ENCODE assay signal across 2 cellular contexts in the genomic region with DNA sequence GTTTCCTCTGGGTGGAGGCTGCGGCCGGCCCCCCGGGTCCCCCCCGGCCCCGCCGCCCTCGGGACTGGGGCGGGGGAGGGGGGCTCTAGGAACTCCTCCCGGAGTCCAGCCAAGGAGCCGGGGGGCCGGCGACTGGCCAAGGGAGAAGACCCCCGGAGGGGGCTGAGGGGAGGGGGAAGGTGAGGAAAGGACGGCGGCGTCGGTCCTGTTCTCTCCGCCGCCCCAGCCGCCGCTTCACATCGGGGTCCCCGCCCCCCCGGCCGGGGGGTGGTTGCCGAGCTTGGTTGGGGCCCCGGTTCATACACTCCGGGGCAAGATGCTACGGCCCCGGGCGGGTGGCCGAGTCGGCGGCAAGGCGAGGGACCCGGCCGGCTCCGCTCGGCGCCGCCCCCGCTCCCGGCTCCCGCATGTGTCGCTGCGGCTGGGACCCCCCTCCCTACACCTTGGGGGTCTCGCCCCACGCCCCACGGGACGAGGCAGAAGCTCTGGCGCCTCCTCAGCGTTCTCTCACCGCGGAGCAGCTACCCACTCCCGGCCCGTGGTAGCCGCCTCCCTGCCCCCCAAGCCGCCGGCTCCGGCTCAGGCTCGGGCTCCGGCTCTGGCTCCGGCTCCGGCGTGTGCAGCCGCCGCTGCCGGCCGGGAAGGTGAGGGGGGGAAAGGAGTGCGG.
TF ChIP-seq lines count a peak whose summit lies in the region.

No MANE protein-coding gene starts in this region.

TF ChIP-seq in HEK293, 187 proteins besides CTCF, POLR2A, EP300 and RAD21:
- TF ChIP-seq PATZ1 (tag by site-specific recombination; IDR thresholded peaks at IDR 0.05) (peak; percentile 38; the same call in 1 of the 2 replicates), ZSCAN30 (tag by site-specific recombination; IDR thresholded peaks at IDR 0.05) (0 out of 2 replicates have a peak, but pooled peaks have one; percentile 57), ZNF239 (tag by site-specific recombination; IDR thresholded peaks at IDR 0.05) (no peak), GLIS2 (tag by site-specific recombination; IDR thresholded peaks at IDR 0.05) (peak; percentile 77), GLIS1 (tag by site-specific recombination; IDR thresholded peaks at IDR 0.05) (0 out of 2 replicates have a peak, but pooled peaks have one; percentile 8), MYNN (tag by site-specific recombination; IDR thresholded peaks at IDR 0.05; ENCODE audit: borderline replicate concordance) (no peak), ZNF600 (tag by site-specific recombination; IDR thresholded peaks at IDR 0.05) (peak; percentile 63; the same call in 1 of the 2 replicates), ZNF335 (tag by site-specific recombination; conservative IDR thresholded peaks at IDR 0.05) (0 out of 2 replicates have a peak, but pooled peaks have one; percentile 8), ZNF324 (tag by site-specific recombination; IDR thresholded peaks at IDR 0.05) (no peak), IKZF3 (tag by site-specific recombination; IDR thresholded peaks at IDR 0.05) (no peak), ZBTB6 (tag by site-specific recombination; IDR thresholded peaks at IDR 0.05) (peak; percentile 99)
- TF ChIP-seq, protein P1, sequence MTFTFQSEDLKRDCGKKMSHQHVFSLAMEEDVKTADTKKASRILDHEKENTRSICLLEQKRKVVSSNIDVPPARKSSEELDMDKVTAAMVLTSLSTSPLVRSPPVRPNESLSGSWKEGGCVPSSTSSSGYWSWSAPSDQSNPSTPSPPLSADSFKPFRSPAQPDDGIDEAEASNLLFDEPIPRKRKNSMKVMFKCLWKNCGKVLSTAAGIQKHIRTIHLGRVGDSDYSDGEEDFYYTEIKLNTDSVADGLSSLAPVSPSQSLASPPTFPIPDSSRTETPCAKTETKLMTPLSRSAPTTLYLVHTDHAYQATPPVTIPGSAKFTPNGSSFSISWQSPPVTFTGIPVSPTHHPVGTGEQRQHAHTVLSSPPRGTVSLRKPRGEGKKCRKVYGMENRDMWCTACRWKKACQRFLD (tag by site-specific recombination; IDR thresholded peaks at IDR 0.05): 0 out of 2 replicates have a peak, but pooled peaks have one; percentile 23

TF ChIP-seq in K562, 482 proteins besides CTCF, POLR2A, EP300 and RAD21 (continued from another document):
- TF ChIP-seq TEAD4 (IDR thresholded peaks at IDR 0.05; ENCODE audit: low read length) (no peak), TEAD4 (CRISPR knock-in tag; IDR thresholded peaks at IDR 0.05; ENCODE audit: borderline replicate concordance) (0 out of 2 replicates have a peak, but pooled peaks have one; percentile 33), ZNF311 (CRISPR knock-in tag; IDR thresholded peaks at IDR 0.05) (no peak), NR2C1 (IDR thresholded peaks at IDR 0.05) (no peak), NR2C1 (tag; IDR thresholded peaks at IDR 0.05) (no peak), EGR1 (conservative IDR thresholded peaks at IDR 0.05) (peak; percentile 64), ZFP1 (CRISPR knock-in tag; IDR thresholded peaks at IDR 0.05) (no peak), ETV6 (IDR thresholded peaks at IDR 0.05; ENCODE audit: borderline replicate concordance in 1 of 2, low read depth in 2 of 2, low read length in 1 of 2) (no peak), ETV6 (CRISPR knock-in tag; IDR thresholded peaks at IDR 0.05; ENCODE audit: borderline replicate concordance) (no peak), FIP1L1 (IDR thresholded peaks at IDR 0.05; ENCODE audit: low read depth, low read length, poor library complexity, severe bottlenecking) (peak; percentile 17)
- TF ChIP-seq, protein P2, sequence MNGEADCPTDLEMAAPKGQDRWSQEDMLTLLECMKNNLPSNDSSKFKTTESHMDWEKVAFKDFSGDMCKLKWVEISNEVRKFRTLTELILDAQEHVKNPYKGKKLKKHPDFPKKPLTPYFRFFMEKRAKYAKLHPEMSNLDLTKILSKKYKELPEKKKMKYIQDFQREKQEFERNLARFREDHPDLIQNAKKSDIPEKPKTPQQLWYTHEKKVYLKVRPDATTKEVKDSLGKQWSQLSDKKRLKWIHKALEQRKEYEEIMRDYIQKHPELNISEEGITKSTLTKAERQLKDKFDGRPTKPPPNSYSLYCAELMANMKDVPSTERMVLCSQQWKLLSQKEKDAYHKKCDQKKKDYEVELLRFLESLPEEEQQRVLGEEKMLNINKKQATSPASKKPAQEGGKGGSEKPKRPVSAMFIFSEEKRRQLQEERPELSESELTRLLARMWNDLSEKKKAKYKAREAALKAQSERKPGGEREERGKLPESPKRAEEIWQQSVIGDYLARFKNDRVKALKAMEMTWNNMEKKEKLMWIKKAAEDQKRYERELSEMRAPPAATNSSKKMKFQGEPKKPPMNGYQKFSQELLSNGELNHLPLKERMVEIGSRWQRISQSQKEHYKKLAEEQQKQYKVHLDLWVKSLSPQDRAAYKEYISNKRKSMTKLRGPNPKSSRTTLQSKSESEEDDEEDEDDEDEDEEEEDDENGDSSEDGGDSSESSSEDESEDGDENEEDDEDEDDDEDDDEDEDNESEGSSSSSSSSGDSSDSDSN (IDR thresholded peaks at IDR 0.05; ENCODE audit: borderline replicate concordance in 1 of 2, low read depth in 2 of 2, low read length in 2 of 2): peak in 1 of 2 experiments; percentile 14; a peak in 1 of 4 replicates
